ENCODE assay signal across 1 cellular context in genomic region chr1:32197837-32198236, GRCh38.
A peak's percentile ranks its signal among the peaks of the same experiment; 100 is the strongest.
TF ChIP-seq lines count a peak whose summit lies in the region.

No MANE protein-coding gene starts in this region.

TF ChIP-seq in K562, 482 proteins besides CTCF, POLR2A, EP300 and RAD21:
- TF ChIP-seq POLR2G (IDR thresholded peaks at IDR 0.05; ENCODE audit: low read depth, low read length): peak; percentile 75
- TF ChIP-seq RBFOX2 (IDR thresholded peaks at IDR 0.05; ENCODE audit: low read depth, low read length): peak; percentile 59
- no peak for TF ChIP-seq AFF1 (IDR thresholded peaks at IDR 0.05; ENCODE audit: low read depth in 1 of 2, partially characterized antibody in 2 of 2)
